ENCODE assay signal across 21 cellular contexts in the genomic region with DNA sequence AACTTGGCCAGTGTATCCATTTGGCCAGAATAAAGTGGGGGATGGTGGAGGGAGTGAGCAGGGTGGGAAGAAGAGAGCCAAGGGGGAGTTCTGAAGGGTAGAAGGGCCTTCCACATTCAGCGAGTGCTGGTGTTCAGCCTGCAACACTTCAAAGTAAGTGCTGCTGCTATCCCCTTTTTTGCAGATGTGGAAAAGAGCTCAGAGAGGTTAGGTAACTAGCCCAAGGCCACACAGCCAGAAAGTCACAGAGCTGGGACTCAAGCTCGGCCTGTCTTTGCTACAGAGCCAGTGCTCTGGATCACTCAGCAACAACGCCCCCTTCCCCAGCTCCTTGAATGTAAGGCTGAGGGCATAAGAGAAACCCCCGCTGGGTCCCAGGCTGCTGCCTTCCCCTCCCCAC. TPM values are rescaled to one million over a fixed set of nuclear protein-coding genes. Genes with fewer than 3 reads are reported as not detected.
"Had no signal": no experiment of that assay in that cellular context is flagged by ENCODE, and none has a peak within 500 bp of the region (broad histone marks: within the 10 kb centered on the region; RNA-seq: fewer than 3 reads in every experiment).

No MANE protein-coding gene starts in this region.

- FAIRE-seq: endometrium had no signal

- H3K4me1 ChIP-seq: uterus had no signal

- H3K9me3 Mint-ChIP-seq: nephron progenitor cell had no signal

- H3K4me2 ChIP-seq: smooth muscle cell had no signal

- H3K9me3 ChIP-seq: esophagus muscularis mucosa, gastrocnemius medialis, heart right ventricle, ovary, suprapubic skin, thyroid gland, upper lobe of left lung, uterus had no signal

- H3K27ac ChIP-seq: epithelial cell of prostate, esophagus muscularis mucosa, gastrocnemius medialis, heart right ventricle, ovary, suprapubic skin, thyroid gland, upper lobe of left lung, uterus had no signal

- H3K4me3 Mint-ChIP-seq: naive thymus-derived CD4-positive, alpha-beta T cell; nephron progenitor cell had no signal

- H3K27ac Mint-ChIP-seq: naive thymus-derived CD4-positive, alpha-beta T cell; nephron progenitor cell had no signal

- DNase-seq: cortex of kidney; effector memory CD4-positive, alpha-beta T cell; gastrocnemius medialis; heart right ventricle; islet precursor cell; mammary epithelial cell; naive thymus-derived CD4-positive, alpha-beta T cell; nephron progenitor cell; ovary; stimulated activated CD4-positive, alpha-beta T cell treated with anti-CD3 and anti-CD28 coated beads, Interleukin-2, amount 100 ng/mL, for 48 hours; stimulated activated naive CD8-positive, alpha-beta T cell treated with anti-CD3 and anti-CD28 coated beads, Interleukin-15, Interleukin-2, amounts not matched to agents 100 U/mL and 50 U/mL, for 24 hours; thyroid gland; upper lobe of left lung; uterus had no signal

- H3K27me3 ChIP-seq: gastrocnemius medialis, ovary, suprapubic skin, thyroid gland, uterus had no signal

- H3K4me3 ChIP-seq: esophagus muscularis mucosa, gastrocnemius medialis, heart right ventricle, ovary, smooth muscle cell, suprapubic skin, thyroid gland, upper lobe of left lung, uterus had no signal

- H3K36me3 Mint-ChIP-seq: naive thymus-derived CD4-positive, alpha-beta T cell had no signal

- H3K36me3 ChIP-seq: esophagus muscularis mucosa, gastrocnemius medialis, heart right ventricle, ovary, suprapubic skin, thyroid gland, upper lobe of left lung, uterus had no signal

- ATAC-seq: gastrocnemius medialis; heart right ventricle; left lobe of liver; naive thymus-derived CD4-positive, alpha-beta T cell; right cardiac atrium; stimulated activated naive CD8-positive, alpha-beta T cell treated with anti-CD3 and anti-CD28 coated beads, Interleukin-15, Interleukin-2, amounts not matched to agents 100 U/mL and 50 U/mL, for 24 hours had no signal

RNA-seq across cellular contexts. Expression of a gene that starts 28.6 kb away (rescaled TPM):
- total RNA-seq: naive thymus-derived CD4-positive, alpha-beta T cell had no signal
- polyA plus RNA-seq: naive thymus-derived CD4-positive, alpha-beta T cell had no signal
